Comparison of ENCODE assay signal across 8 cellular contexts in the genomic region with DNA sequence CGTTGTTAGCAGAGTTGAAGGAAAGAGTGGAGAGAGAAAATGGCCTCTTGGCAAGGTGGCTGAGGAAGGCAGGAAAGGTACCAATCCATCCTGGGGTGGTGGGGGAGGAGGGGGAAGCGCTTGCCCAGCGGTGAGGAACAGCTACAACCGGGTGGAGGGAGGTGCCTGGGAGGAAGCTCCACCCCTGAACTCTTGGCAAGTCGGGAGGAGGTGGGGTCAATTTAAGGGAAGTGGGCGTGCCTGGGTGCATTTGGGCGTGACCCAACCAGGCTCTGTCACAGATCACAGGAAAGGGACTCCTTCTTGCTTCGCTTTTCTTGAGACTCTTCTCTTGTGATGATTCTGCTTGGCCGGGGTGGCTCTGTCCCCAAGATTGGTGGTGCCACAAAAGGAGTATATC. TPM values are rescaled to one million over a fixed set of nuclear protein-coding genes. Genes with fewer than 3 reads are reported as not detected.
DNase-seq lines count a peak whose midpoint lies in the region; ATAC-seq and TF ChIP-seq lines count a peak whose summit lies in the region.

No MANE protein-coding gene starts in this region.

- CTCF ChIA-PET in A673 (lab: Charles Lee) = no interaction called here

- H3K9me3 ChIP-seq in A673 (ENCODE audit: low read depth, low read length, poor library complexity, severe bottlenecking) (no peaks in the 10 kb centered on the region), ovary (no peaks in the 10 kb centered on the region)

- intact Hi-C loops in A673 (cut with micrococcal nuclease; ENCODE audit: unreplicated experiment) = no loop called here
- intact Hi-C loops in ovary (cut with DNase I) = no loop called here

- H3K36me3 ChIP-seq in A673 (ENCODE audit: insufficient read depth, low read length, poor library complexity, severe bottlenecking) (peaks cover 6% of the 10 kb centered on the region), ovary (no peaks in the 10 kb centered on the region)

- TF ChIP-seq CTCF in A673 (conservative IDR thresholded peaks at IDR 0.05; ENCODE audit: low read depth, low read length) (no peak), ovary (IDR thresholded peaks at IDR 0.05) (no peak)

- H3K27me3 ChIP-seq in A673 (replicated peaks; ENCODE audit: insufficient read depth, low read depth, low read length, poor library complexity) = no peaks in the 10 kb centered on the region
- H3K27me3 ChIP-seq in ovary = no peaks in the 10 kb centered on the region

- H3K4me3 ChIP-seq in A673 (ENCODE audit: low read depth, low read length, poor library complexity, severe bottlenecking) (no peak overlapping the region), ovary (no peak overlapping the region)

- ATAC-seq in GM18868 (IDR thresholded peaks at IDR 0.05; ENCODE audit: unreplicated experiment) (peak; percentile 100), HG03025 (IDR thresholded peaks at IDR 0.05; ENCODE audit: low FRiP score, unreplicated experiment) (peak; percentile 84)

- peak; percentile 73 for DNase-seq in A673 (ENCODE audit: low spot score)
- DNase-seq in NOMO-1 treated with dmso at 0.1 percent for 144 hours (lab: John Stamatoyannopoulos, UW; ENCODE audit: unreplicated experiment) = peak; percentile 87
- peak; percentile 68 for DNase-seq in activated CD8-positive, alpha-beta memory T cell treated with anti-CD3 and anti-CD28 coated beads, Interleukin-2, amount 50 U/mL, for 48 hours
- DNase-seq in fibroblast of gingiva (ENCODE audit: low read depth) = peak; percentile 54
- peak in 4 of 5 donors; percentile 33 to 59 (median 48) for DNase-seq in ovary
- peak; percentile 83 for DNase-seq in ureter (ENCODE audit: low spot score)

- TF ChIP-seq EP300 in ovary (IDR thresholded peaks at IDR 0.05) = no peak

- no peaks in the 10 kb centered on the region for H3K4me1 ChIP-seq in A673 (ENCODE audit: insufficient read depth, low read length, poor library complexity, severe bottlenecking)
- peaks cover 1% of the 10 kb centered on the region for H3K4me1 ChIP-seq in ovary (ENCODE audit: insufficient read depth)

- POLR2A ChIA-PET in A673 (lab: Charles Lee; ENCODE audit: low non-redundant PET) = no interaction called here

- H3K27ac ChIP-seq in A673 (ENCODE audit: low read depth, low read length, poor library complexity, severe bottlenecking) (no peak overlapping the region), ovary (no peak overlapping the region)

- no peak for TF ChIP-seq POLR2A in ovary (IDR thresholded peaks at IDR 0.05)

- 36 to 50% (median 45%) methylated on average over 9 of the region's 9 CpGs for WGBS in ovary, 3 donors

- no TSS peak for BruUV-seq in A673 (replicated peaks; lab: Mats Ljungman, UMichigan)

RNA-seq across cellular contexts. Expression of a gene that starts 41.7 kb away (rescaled TPM):
- 13.3 and 18.3 TPM in 2 replicates for total RNA-seq in A673 (2021)
- 10 to 100 TPM in 5 of 7 donors, 1 to 10 TPM in 2; 3.3 to 45.1 (median 24.1) TPM for total RNA-seq in ovary
- polyA plus RNA-seq in ovary = 1 to 10 TPM; 6.1 to 9.3 TPM
- 12.6 TPM for total RNA-seq in ureter
